ENCODE assay signal across 8 cellular contexts in the genomic region with DNA sequence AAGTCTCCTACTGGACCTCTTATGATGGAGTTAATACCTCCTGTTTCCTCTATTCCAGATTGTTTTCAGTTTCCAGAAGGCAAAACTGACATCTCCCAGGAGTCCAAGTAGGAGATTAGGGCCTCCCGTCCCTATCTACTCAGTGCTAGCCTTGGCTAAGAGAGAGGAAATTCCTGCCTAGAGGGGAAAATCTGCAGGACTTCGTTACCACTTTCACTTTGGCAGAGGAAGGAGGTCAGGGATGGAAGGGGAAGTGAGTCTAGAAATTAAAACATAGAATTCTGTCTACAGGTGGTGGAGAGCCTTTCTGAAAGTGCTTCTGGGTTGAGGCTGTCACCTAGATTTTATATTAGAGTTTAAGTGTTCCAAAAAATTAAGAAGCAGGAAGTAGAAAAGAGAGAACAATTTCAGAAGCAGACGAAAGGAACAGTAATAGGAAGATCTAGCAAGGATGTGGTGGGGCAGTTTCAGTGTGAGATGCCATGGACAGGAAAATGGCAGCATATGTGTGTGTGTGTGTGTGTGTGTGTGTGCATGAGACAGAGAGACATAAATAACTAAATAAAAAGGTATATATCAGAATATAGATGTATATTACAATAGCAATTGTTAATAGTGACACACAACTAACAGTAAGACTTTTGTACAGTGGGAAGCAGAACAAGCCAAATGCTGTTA. TPM values are rescaled to one million over a fixed set of nuclear protein-coding genes. Genes with fewer than 3 reads are reported as not detected.
DNase-seq lines count a peak whose midpoint lies in the region; ATAC-seq and TF ChIP-seq lines count a peak whose summit lies in the region.
"Had no signal": no experiment of that assay in that cellular context is flagged by ENCODE, and none has a peak within 500 bp of the region (broad histone marks: within the 10 kb centered on the region; RNA-seq: fewer than 3 reads in every experiment).

No MANE protein-coding gene starts in this region.

- H3K4me3 Mint-ChIP-seq in central memory CD8-positive, alpha-beta T cell: peak overlapping the region; percentile 73

- DNase-seq in heart right ventricle (peak in 1 of 2 donors; percentile 16), Right ventricle myocardium inferior (ENCODE audit: missing footprints) (no peak), stomach (no peak), GF-D8 (lab: John Stamatoyannopoulos, UW) (no peak), NCI-H345 (lab: John Stamatoyannopoulos, UW) (no peak)
- no peak for DNase-seq in central memory CD8-positive, alpha-beta T cell (ENCODE audit: low spot score in 2 of 2)
- DNase-seq: posterior cingulate gyrus had no signal

- peaks cover 0 to 2% (median 0%) of the 10 kb centered on the region in 9 donors for H3K36me3 ChIP-seq in heart right ventricle
- H3K36me3 ChIP-seq in stomach: no peaks in the 10 kb centered on the region
- H3K36me3 ChIP-seq: tibial nerve had no signal

- peaks cover 45% of the 10 kb centered on the region for H3K4me1 Mint-ChIP-seq in central memory CD8-positive, alpha-beta T cell

- peak overlapping the region in 5 of 10 donors; percentile 24 to 34 (median 28) for H3K4me3 ChIP-seq in heart right ventricle
- peak overlapping the region in 1 of 4 donors; percentile 8 for H3K4me3 ChIP-seq in stomach

- TF ChIP-seq EP300 in stomach (IDR thresholded peaks at IDR 0.05): no peak

- H3K36me3 Mint-ChIP-seq in central memory CD8-positive, alpha-beta T cell (ENCODE audit: insufficient read depth): peaks cover 9% of the 10 kb centered on the region

- H3K27me3 ChIP-seq in heart right ventricle (peaks cover 0 to 6% (median 0%) of the 10 kb centered on the region in 7 donors), stomach (no peaks in the 10 kb centered on the region)
- H3K27me3 ChIP-seq: tibial nerve had no signal

- H3K27ac ChIP-seq in heart right ventricle: peak overlapping the region in 9 of 10 donors; percentile 6 to 84 (median 56)
- H3K27ac ChIP-seq in stomach: peak overlapping the region in 3 of 5 donors; percentile 16 to 45 (median 43)
- H3K27ac ChIP-seq: tibial nerve had no signal

- intact Hi-C loops in heart right ventricle (cut with DNase I): no loop called here
- intact Hi-C loops in Right ventricle myocardium inferior (cut with DNase I): no loop called here
- intact Hi-C loops in stomach (cut with DNase I; ENCODE audit: low total_unique reads): no loop called here

- peak overlapping the region; percentile 87 for H3K27ac Mint-ChIP-seq in central memory CD8-positive, alpha-beta T cell (ENCODE audit: low read depth)

- no peaks in the 10 kb centered on the region for H3K9me3 ChIP-seq in heart right ventricle
- H3K9me3 ChIP-seq in stomach: no peaks in the 10 kb centered on the region
- H3K9me3 ChIP-seq: tibial nerve had no signal

- 11 to 17% methylated on average over 3 of the region's 3 CpGs for WGBS in heart right ventricle, 2 donors
- 18 to 28% (median 22%) methylated on average over 3 of the region's 3 CpGs for WGBS in stomach, 5 donors

- no peak for TF ChIP-seq CTCF in heart right ventricle (IDR thresholded peaks at IDR 0.05)
- TF ChIP-seq CTCF in stomach (IDR thresholded peaks at IDR 0.05): no peak

- no peak for ATAC-seq in heart right ventricle
- ATAC-seq in Right ventricle myocardium inferior: no peak
- no peak for ATAC-seq in central memory CD8-positive, alpha-beta T cell (replicated peaks; ENCODE audit: extremely low read depth, poor library complexity, severe bottlenecking)

- no peak for TF ChIP-seq POLR2A in stomach (IDR thresholded peaks at IDR 0.05)

- no peaks in the 10 kb centered on the region for H3K9me3 Mint-ChIP-seq in central memory CD8-positive, alpha-beta T cell

- peaks cover 10% of the 10 kb centered on the region for H3K27me3 Mint-ChIP-seq in central memory CD8-positive, alpha-beta T cell

- H3K4me1 ChIP-seq in heart right ventricle: peaks cover 0 to 32% (median 23%) of the 10 kb centered on the region in 9 donors
- peaks cover 18 to 37% (median 21%) of the 10 kb centered on the region in 4 donors for H3K4me1 ChIP-seq in stomach

RNA-seq across cellular contexts. Expression of gene TRIM68, which starts 2.4 kb away (rescaled TPM):
- total RNA-seq in heart right ventricle: 10 to 100 TPM in 6 of 10 donors, 1 to 10 TPM in 4; 6.4 to 12.8 (median 10.5) TPM
- polyA plus RNA-seq in heart right ventricle: 1 to 10 TPM; 3.5 to 5.3 TPM
- total RNA-seq in Right ventricle myocardium inferior: 11.6 TPM
- 10 to 100 TPM in 3 of 5 donors, 1 to 10 TPM in 1, not detected in 1; 4.5 to 32.0 (median 16.8) TPM for total RNA-seq in stomach
- polyA plus RNA-seq in stomach: 10 to 100 TPM in 1 of 3 donors, 1 to 10 TPM in 2; 6.5 to 12.1 (median 7.0) TPM

RNA-seq across cellular contexts. Expression of gene OR52I1, which starts 16.6 kb away (rescaled TPM):
- not detected for total RNA-seq in heart right ventricle
- polyA plus RNA-seq in heart right ventricle: not detected
- total RNA-seq in Right ventricle myocardium inferior: not detected
- not detected for total RNA-seq in stomach
- not detected for polyA plus RNA-seq in stomach
- total RNA-seq: tibial nerve had no signal

RNA-seq across cellular contexts. Expression of gene OR51D1, which starts 26.9 kb away (rescaled TPM):
- total RNA-seq in heart right ventricle: not detected
- not detected for polyA plus RNA-seq in heart right ventricle
- total RNA-seq in Right ventricle myocardium inferior: not detected
- not detected for total RNA-seq in stomach
- not detected for polyA plus RNA-seq in stomach
- total RNA-seq: tibial nerve had no signal

RNA-seq across cellular contexts. Expression of gene OR52I2, which starts 28.9 kb away (rescaled TPM):
- total RNA-seq in heart right ventricle (not detected), Right ventricle myocardium inferior (not detected), stomach (not detected)
- polyA plus RNA-seq in heart right ventricle (not detected), stomach (not detected)
- total RNA-seq: tibial nerve had no signal

RNA-seq across cellular contexts. Expression of gene OR51E1, which starts 33.4 kb away (rescaled TPM):
- total RNA-seq in heart right ventricle (1 to 10 TPM in 9 of 10 donors, under 1 TPM in 1; 0.68 to 3.4 (median 1.6) TPM), Right ventricle myocardium inferior (1.9 TPM), stomach (1 to 10 TPM in 2 of 5 donors, not detected in 3; 1.5 to 2.5 TPM)
- polyA plus RNA-seq in heart right ventricle (1 to 10 TPM; 2.3 to 2.6 TPM), stomach (under 1 TPM in 2 of 3 donors, not detected in 1; 0.18 to 0.25 TPM)
